Comparison of ENCODE assay signal across 28 cellular contexts in the genomic region with DNA sequence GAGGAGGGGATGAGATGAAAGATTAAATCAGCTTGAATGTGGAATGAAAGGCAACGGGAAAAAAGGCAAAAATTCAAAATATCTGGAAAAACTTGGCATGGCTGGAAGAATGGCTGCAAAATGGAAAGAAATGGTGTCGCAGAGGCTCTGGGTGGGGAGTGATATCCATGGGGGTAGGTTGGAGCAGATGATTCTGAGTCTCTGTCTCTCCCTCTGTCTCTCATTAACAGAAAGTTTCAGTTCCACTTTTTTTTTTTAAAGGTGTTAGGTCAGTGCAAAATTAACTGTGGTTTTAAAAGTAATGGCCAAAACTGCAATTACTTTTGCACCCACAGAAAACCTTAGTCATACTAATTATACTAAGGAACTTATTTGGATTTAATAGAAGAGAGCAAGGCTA.
"Had no signal": no experiment of that assay in that cellular context is flagged by ENCODE, and none has a peak within 500 bp of the region (broad histone marks: within the 10 kb centered on the region; RNA-seq: fewer than 3 reads in every experiment).

No MANE protein-coding gene starts in this region.

- H3K4me1 ChIP-seq: ascending aorta had no signal

- ATAC-seq: activated CD8-positive, alpha-beta T cell treated with anti-CD3 and anti-CD28 coated beads for 36 hours; activated naive CD8-positive, alpha-beta T cell treated with anti-CD3 and anti-CD28 coated beads, Interleukin-2, amount 50 U/mL, for 24 hours; activated T-cell treated with anti-CD3 and anti-CD28 coated beads, Interleukin-2, amount 50 U/mL, for 4 hours; activated T-cell treated with anti-CD3 and anti-CD28 coated beads, Interleukin-2, amount 50 U/mL, for 72 hours; activated T-helper 17 cell treated with anti-CD3 and anti-CD28 coated beads, Interleukin-2, amount 50 U/mL, for 72 hours had no signal

- FAIRE-seq: TTC549 had no signal

- H3K27me3 ChIP-seq: ascending aorta had no signal

- DNase-seq: activated B cell treated with CpG ODN at 0.5 μM for 24 hours; activated CD4-positive, alpha-beta memory T cell treated with anti-CD3 and anti-CD28 coated beads for 36 hours; activated CD4-positive, alpha-beta T cell treated with anti-CD3 and anti-CD28 coated beads for 4 hours; activated CD4-positive, alpha-beta T cell treated with anti-CD3 and anti-CD28 coated beads, Interleukin-2, amount 10 ng/mL, durations not matched to agents 24 days and 14 days; activated CD4-positive, alpha-beta T cell treated with anti-CD3 and anti-CD28 coated beads, Interleukin-2, amount 50 U/mL, for 1 hour; activated CD4-positive, alpha-beta T cell treated with anti-CD3 and anti-CD28 coated beads, Interleukin-2, amount 50 U/mL, for 4 hours; activated CD4-positive, CD25-positive, alpha-beta regulatory T cell treated with anti-CD3 and anti-CD28 coated beads, Interleukin-2, amount 50 U/mL, for 72 hours; activated CD8-positive, alpha-beta memory T cell treated with anti-CD3 and anti-CD28 coated beads, Interleukin-2, amount 50 U/mL, for 4 hours; activated CD8-positive, alpha-beta T cell treated with anti-CD3 and anti-CD28 coated beads for 36 hours; activated effector memory CD4-positive, alpha-beta T cell treated with anti-CD3 and anti-CD28 coated beads, Interleukin-2, amount 50 U/mL, for 16 hours; activated gamma-delta T cell treated with Interleukin-2 at 50 U/mL for 16 hours; activated naive CD4-positive, alpha-beta T cell treated with anti-CD3 and anti-CD28 coated beads, Interleukin-2, amount 10 ng/mL, durations not matched to agents 7 days and 5 days; activated naive CD4-positive, alpha-beta T cell treated with Interleukin-2 at 50 U/mL for 16 hours; activated naive CD8-positive, alpha-beta T cell treated with anti-CD3 and anti-CD28 coated beads, Interleukin-2, amount 10 ng/mL, durations not matched to agents 7 days and 5 days; activated naive CD8-positive, alpha-beta T cell treated with anti-CD3 and anti-CD28 coated beads, Interleukin-2, amount 50 U/mL, for 24 hours; activated T-cell treated with anti-CD3 and anti-CD28 coated beads for 4 hours; activated T-cell treated with anti-CD3 and anti-CD28 coated beads, Interleukin-2, amount 50 U/mL, for 1 hour; activated T-cell treated with anti-CD3 and anti-CD28 coated beads, Interleukin-2, amount 50 U/mL, for 4 hours; activated T-cell treated with anti-CD3 and anti-CD28 coated beads, Interleukin-2, amount 50 U/mL, for 72 hours; amygdala; anterior cingulate cortex; central memory CD4-positive, alpha-beta T cell; T-helper 2 cell; T-helper 9 cell had no signal

- H3K36me3 ChIP-seq: ascending aorta had no signal

- H3K27ac ChIP-seq: ascending aorta, VCaP had no signal

- H3K9me3 ChIP-seq: ascending aorta had no signal

- H3K4me3 ChIP-seq: ascending aorta had no signal
